ENCODE assay signal across 19 cellular contexts in the genomic region with DNA sequence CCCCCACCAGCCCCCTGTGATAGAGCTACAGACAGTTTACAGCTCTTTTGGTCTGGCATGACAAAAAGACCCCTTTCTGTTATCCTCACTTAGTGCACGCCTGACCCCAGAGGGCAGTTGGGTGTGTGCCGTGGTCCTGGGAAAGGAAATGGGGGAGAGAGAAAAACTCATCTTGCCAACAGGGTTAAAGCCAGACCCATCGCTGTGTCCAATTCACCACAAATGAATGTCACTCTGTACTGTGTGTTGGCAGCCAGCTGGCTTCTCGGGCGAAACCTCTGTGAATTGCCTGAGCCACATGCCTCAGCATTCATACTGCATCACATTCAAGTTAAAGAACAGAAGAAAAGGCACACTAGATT. TPM values are rescaled to one million over a fixed set of nuclear protein-coding genes. Genes with fewer than 3 reads are reported as not detected.
DNase-seq lines count a peak whose midpoint lies in the region; ATAC-seq and TF ChIP-seq lines count a peak whose summit lies in the region.
"Had no signal": no experiment of that assay in that cellular context is flagged by ENCODE, and none has a peak within 500 bp of the region (broad histone marks: within the 10 kb centered on the region; RNA-seq: fewer than 3 reads in every experiment).

No MANE protein-coding gene starts in this region.

- CTCF ChIA-PET in CD8-positive, alpha-beta memory T cell (lab: Charles Lee) = interaction anchor here (1.3 kb wide), 1 partner anchor 10 kb away, joined by 5 read pairs; no protein-coding TSS in a partner anchor

- peaks cover 23% of the 10 kb centered on the region for H3K4me1 Mint-ChIP-seq in brain
- H3K4me1 Mint-ChIP-seq in CD8-positive, alpha-beta memory T cell = peaks cover 21 to 30% (median 25%) of the 10 kb centered on the region in 3 donors

- POLR2A ChIA-PET in CD8-positive, alpha-beta memory T cell (lab: Charles Lee) = no interaction called here

- intact Hi-C loops in right cardiac atrium (cut with DNase I) = loop anchor here in 3 of 4 donors (2.0 to 10.0 kb wide), 2 partner anchors 83 to 87 kb away; no protein-coding TSS in a partner anchor
- intact Hi-C loops in psoas muscle (cut with DNase I) = no loop called here

- H3K4me3 ChIP-seq in right cardiac atrium (ENCODE audit: low read length) (no peak overlapping the region), psoas muscle (no peak overlapping the region)
- no peak overlapping the region for H3K4me3 ChIP-seq in CD8-positive, alpha-beta memory T cell (ENCODE audit: low read length)
- H3K4me3 ChIP-seq: BLaER1, spleen had no signal

- no peaks in the 10 kb centered on the region for H3K36me3 Mint-ChIP-seq in brain
- peaks cover 0 to 11% (median 0%) of the 10 kb centered on the region in 3 donors for H3K36me3 Mint-ChIP-seq in CD8-positive, alpha-beta memory T cell

- H3K36me3 ChIP-seq in psoas muscle (ENCODE audit: insufficient read depth in 1 of 2, low read depth in 1 of 2) = no peaks in the 10 kb centered on the region
- no peaks in the 10 kb centered on the region for H3K36me3 ChIP-seq in CD8-positive, alpha-beta memory T cell (ENCODE audit: insufficient read depth, low read length)
- H3K36me3 ChIP-seq: BLaER1, spleen had no signal

- DNase-seq in Daoy (ENCODE audit: low read depth) (peak; percentile 3), right cardiac atrium (peak; percentile 22 to 61 (median 44)), psoas muscle (peak in 1 of 2 donors; percentile 10), NCI-H446 (lab: John Stamatoyannopoulos, UW) (no peak), NOMO-1 (lab: John Stamatoyannopoulos, UW; ENCODE audit: unreplicated experiment in 2 of 2) (no peak)
- no peak for DNase-seq in CD8-positive, alpha-beta memory T cell
- DNase-seq: activated CD4-positive, alpha-beta memory T cell treated with anti-CD3 and anti-CD28 coated beads for 36 hours; amniotic stem cell; DMS53; IMR-90; NCI-H1048; spleen had no signal

- peak overlapping the region; percentile 47 for H3K27ac ChIP-seq in right cardiac atrium (ENCODE audit: low read length)
- H3K27ac ChIP-seq in psoas muscle = no peak overlapping the region
- H3K27ac ChIP-seq in CD8-positive, alpha-beta memory T cell (ENCODE audit: low read depth, low read length) = no peak overlapping the region
- H3K27ac ChIP-seq: BLaER1, spleen had no signal

- H3K27me3 ChIP-seq in right cardiac atrium (ENCODE audit: control insufficient read depth, insufficient read depth) = no peaks in the 10 kb centered on the region
- H3K27me3 ChIP-seq in psoas muscle (ENCODE audit: insufficient read depth in 3 of 3, low read length in 2 of 3) = no peaks in the 10 kb centered on the region
- no peaks in the 10 kb centered on the region for H3K27me3 ChIP-seq in CD8-positive, alpha-beta memory T cell (ENCODE audit: insufficient read depth, low read length, poor library complexity, severe bottlenecking)
- H3K27me3 ChIP-seq: BLaER1, spleen had no signal

- H3K4me1 ChIP-seq in right cardiac atrium (ENCODE audit: control insufficient read depth, insufficient read depth, low read length) (no peaks in the 10 kb centered on the region), psoas muscle (no peaks in the 10 kb centered on the region)
- peaks cover 9% of the 10 kb centered on the region for H3K4me1 ChIP-seq in CD8-positive, alpha-beta memory T cell (ENCODE audit: insufficient read depth, low read length)
- H3K4me1 ChIP-seq: BLaER1, spleen had no signal

- peak overlapping the region; percentile 6 to 72 (median 13) for H3K4me3 Mint-ChIP-seq in brain
- H3K4me3 Mint-ChIP-seq in CD8-positive, alpha-beta memory T cell = no peak overlapping the region
- H3K4me3 Mint-ChIP-seq: activated CD4-positive, alpha-beta memory T cell treated with anti-CD3 and anti-CD28 coated beads for 36 hours; nephron; stimulated activated naive CD8-positive, alpha-beta T cell treated with anti-CD3 and anti-CD28 coated beads, Interleukin-15, Interleukin-2, amounts not matched to agents 100 ng/mL and 50 ng/mL, for 24 hours had no signal

- peaks cover 4% of the 10 kb centered on the region for H3K27me3 Mint-ChIP-seq in brain
- peaks cover 12 to 21% of the 10 kb centered on the region in 2 donors for H3K27me3 Mint-ChIP-seq in CD8-positive, alpha-beta memory T cell

- WGBS in right cardiac atrium = 16% methylated on average over 5 of the region's 5 CpGs
- WGBS in psoas muscle, 3 donors = 32 to 52% (median 39%) methylated on average over 5 of the region's 5 CpGs

- peak overlapping the region; percentile 53 to 91 (median 62) for H3K27ac Mint-ChIP-seq in brain
- no peak overlapping the region for H3K27ac Mint-ChIP-seq in CD8-positive, alpha-beta memory T cell
- H3K27ac Mint-ChIP-seq: activated CD4-positive, alpha-beta memory T cell treated with anti-CD3 and anti-CD28 coated beads for 36 hours; stimulated activated naive CD8-positive, alpha-beta T cell treated with anti-CD3 and anti-CD28 coated beads, Interleukin-15, Interleukin-2, amounts not matched to agents 100 ng/mL and 50 ng/mL, for 24 hours had no signal

- ATAC-seq in right cardiac atrium (peak; percentile 75 to 82), psoas muscle (peak; percentile 24 to 66 (median 40)), GM18498 (IDR thresholded peaks at IDR 0.05; ENCODE audit: unreplicated experiment) (no peak)
- ATAC-seq: esophagus mucosa, HCT116 had no signal

- H3K9me3 ChIP-seq in right cardiac atrium (ENCODE audit: control insufficient read depth, low read length) = no peaks in the 10 kb centered on the region
- no peaks in the 10 kb centered on the region for H3K9me3 ChIP-seq in psoas muscle
- peaks cover 6% of the 10 kb centered on the region for H3K9me3 ChIP-seq in CD8-positive, alpha-beta memory T cell (ENCODE audit: low read length)

- peaks cover 5 to 17% (median 8%) of the 10 kb centered on the region in 5 experiments for H3K9me3 Mint-ChIP-seq in brain
- peaks cover 0 to 14% (median 9%) of the 10 kb centered on the region in 5 donors for H3K9me3 Mint-ChIP-seq in CD8-positive, alpha-beta memory T cell

- TF ChIP-seq CTCF in brain (conservative IDR thresholded peaks at IDR 0.05) = no peak
- TF ChIP-seq CTCF in psoas muscle (IDR thresholded peaks at IDR 0.05) = no peak

RNA-seq across cellular contexts. Expression of gene HECTD2, which starts 28.6 kb away (rescaled TPM):
- 5.9 and 6.0 TPM in 2 replicates for total RNA-seq in Daoy (2014; rRNA removed; shearing (Covaris generic))
- polyA plus RNA-seq in brain (ENCODE audit: insufficient read depth, low read depth, low replicate concordance) (3.1 TPM), right cardiac atrium (4.6 TPM), psoas muscle (1 to 10 TPM; 1.7 to 6.8 (median 2.0) TPM)
- total RNA-seq in right cardiac atrium (10 to 100 TPM in 1 of 4 donors, 1 to 10 TPM in 3; 8.9 to 13.4 (median 9.7) TPM), psoas muscle (10 to 100 TPM in 2 of 4 donors, 1 to 10 TPM in 2; 5.9 to 15.0 (median 10.8) TPM)
- 1 to 10 TPM; 8.1 to 9.2 TPM for total RNA-seq in CD8-positive, alpha-beta memory T cell
- 1.1 TPM for polyA plus RNA-seq in CD8-positive, alpha-beta memory T cell

Comparison
In these comparisons a context has a peak if more than half of its experiments do, and no peak if none do; other contexts are left out.
1. DNase-seq: peak in Daoy (single experiment) and right cardiac atrium (3 of 3); none in NCI-H446 (0 of 2), CD8-positive, alpha-beta memory T cell (0 of 5) and NOMO-1 (0 of 2).
2. H3K27ac Mint-ChIP-seq: peak in brain (5 of 5); none in CD8-positive, alpha-beta memory T cell (0 of 8).
3. H3K4me3 Mint-ChIP-seq: peak in brain (5 of 5); none in CD8-positive, alpha-beta memory T cell (0 of 7).
4. intact Hi-C loops: an anchor here in right cardiac atrium (2.0 to 10.0 kb wide); none called in psoas muscle.